1 cellular context compared by ENCODE assay signal in the genomic region with DNA sequence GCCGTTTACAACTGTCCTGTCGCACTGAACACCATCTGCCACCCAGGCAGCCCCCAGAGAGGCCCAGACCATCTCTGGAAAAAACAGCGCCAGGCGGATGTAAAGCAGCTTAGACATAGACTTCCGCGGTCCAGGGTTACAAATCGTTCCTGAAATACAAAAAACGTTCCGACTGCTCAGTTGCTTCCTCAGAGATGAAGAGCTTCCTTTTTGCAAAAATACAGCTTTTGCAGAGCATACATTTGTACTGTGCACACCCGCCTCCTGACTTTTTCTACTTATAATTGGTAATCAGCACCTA.
TF ChIP-seq lines count a peak whose summit lies in the region.

No MANE protein-coding gene starts in this region.

TF ChIP-seq in HCT116, 20 proteins besides CTCF, POLR2A, EP300 and RAD21 (continued from another document):
- TF ChIP-seq CEBPB (IDR thresholded peaks at IDR 0.05; ENCODE audit: low read depth) = no peak
- TF ChIP-seq YY1 (IDR thresholded peaks at IDR 0.05; ENCODE audit: extremely low read depth, insufficient replicate concordance, low read depth, low read length) = no peak
